In genomic region chr20:47981242-47981641, GRCh38 we compare ENCODE assay signal across 11 cellular contexts.
"Had no signal": no experiment of that assay in that cellular context is flagged by ENCODE, and none has a peak within 500 bp of the region (broad histone marks: within the 10 kb centered on the region; RNA-seq: fewer than 3 reads in every experiment).

No MANE protein-coding gene starts in this region.

- H3K9me3 Mint-ChIP-seq: activated naive CD4-positive, alpha-beta T cell treated with anti-CD3 and anti-CD28 coated beads, Interleukin-2, amount 50 U/mL, for 24 hours; activated T-cell treated with anti-CD3 and anti-CD28 coated beads, Interleukin-2, amount 50 U/mL, for 24 hours; central memory CD8-positive, alpha-beta T cell; dendritic cell treated with granulocyte-macrophage colony-stimulating factor and Interleukin-4, amounts not matched to agents 40 ng/mL and 50 ng/mL, for 4 days; memory B cell; natural killer cell treated with Interleukin-12 subunit alpha and Interleukin-12 subunit beta and Interleukin-15 and Interleukin-18, amount 100 ng/mL, for 72 hours had no signal

- H3K4me3 Mint-ChIP-seq: activated CD8-positive, alpha-beta memory T cell treated with anti-CD3 and anti-CD28 coated beads, Interleukin-2, amount 10 ng/mL, durations not matched to agents 7 days and 5 days; activated naive CD4-positive, alpha-beta T cell treated with anti-CD3 and anti-CD28 coated beads, Interleukin-2, amount 50 U/mL, for 24 hours; activated T-cell treated with anti-CD3 and anti-CD28 coated beads, Interleukin-2, amount 50 U/mL, for 24 hours; central memory CD8-positive, alpha-beta T cell; dendritic cell treated with granulocyte-macrophage colony-stimulating factor and Interleukin-4, amounts not matched to agents 40 ng/mL and 50 ng/mL, for 4 days; memory B cell; natural killer cell treated with Interleukin-12 subunit alpha and Interleukin-12 subunit beta and Interleukin-15 and Interleukin-18, amount 100 ng/mL, for 72 hours had no signal

- ATAC-seq: activated CD8-positive, alpha-beta memory T cell treated with anti-CD3 and anti-CD28 coated beads, Interleukin-2, amount 10 ng/mL, durations not matched to agents 7 days and 5 days; natural killer cell treated with Interleukin-12 subunit alpha and Interleukin-12 subunit beta and Interleukin-15 and Interleukin-18, amount 100 ng/mL, for 72 hours had no signal

- H3K27ac Mint-ChIP-seq: activated CD8-positive, alpha-beta memory T cell treated with anti-CD3 and anti-CD28 coated beads, Interleukin-2, amount 10 ng/mL, durations not matched to agents 7 days and 5 days; activated naive CD4-positive, alpha-beta T cell treated with anti-CD3 and anti-CD28 coated beads, Interleukin-2, amount 50 U/mL, for 24 hours; activated T-cell treated with anti-CD3 and anti-CD28 coated beads, Interleukin-2, amount 50 U/mL, for 24 hours; dendritic cell treated with granulocyte-macrophage colony-stimulating factor and Interleukin-4, amounts not matched to agents 40 ng/mL and 50 ng/mL, for 4 days; memory B cell; natural killer cell treated with Interleukin-12 subunit alpha and Interleukin-12 subunit beta and Interleukin-15 and Interleukin-18, amount 100 ng/mL, for 72 hours had no signal

- H3K4me1 Mint-ChIP-seq: activated CD8-positive, alpha-beta memory T cell treated with anti-CD3 and anti-CD28 coated beads, Interleukin-2, amount 10 ng/mL, durations not matched to agents 7 days and 5 days; central memory CD8-positive, alpha-beta T cell had no signal

- DNase-seq: activated CD4-positive, alpha-beta T cell treated with anti-CD3 and anti-CD28 coated beads, Interleukin-2, amount 50 U/mL, for 48 hours; activated CD4-positive, CD25-positive, alpha-beta regulatory T cell treated with anti-CD3 and anti-CD28 coated beads, Interleukin-2, amount 50 U/mL, for 72 hours; activated CD8-positive, alpha-beta memory T cell treated with anti-CD3 and anti-CD28 coated beads, Interleukin-2, amount 10 ng/mL, durations not matched to agents 7 days and 5 days; activated effector memory CD4-positive, alpha-beta T cell treated with Interleukin-2 at 50 U/mL for 16 hours; activated T-cell treated with anti-CD3 and anti-CD28 coated beads, Interleukin-2, amount 50 U/mL, for 24 hours; T-helper 9 cell had no signal

- H3K36me3 Mint-ChIP-seq: activated CD8-positive, alpha-beta memory T cell treated with anti-CD3 and anti-CD28 coated beads, Interleukin-2, amount 10 ng/mL, durations not matched to agents 7 days and 5 days; activated naive CD4-positive, alpha-beta T cell treated with anti-CD3 and anti-CD28 coated beads, Interleukin-2, amount 50 U/mL, for 24 hours; memory B cell; natural killer cell treated with Interleukin-12 subunit alpha and Interleukin-12 subunit beta and Interleukin-15 and Interleukin-18, amount 100 ng/mL, for 72 hours had no signal

- H3K27me3 Mint-ChIP-seq: memory B cell had no signal
